In the genomic region with DNA sequence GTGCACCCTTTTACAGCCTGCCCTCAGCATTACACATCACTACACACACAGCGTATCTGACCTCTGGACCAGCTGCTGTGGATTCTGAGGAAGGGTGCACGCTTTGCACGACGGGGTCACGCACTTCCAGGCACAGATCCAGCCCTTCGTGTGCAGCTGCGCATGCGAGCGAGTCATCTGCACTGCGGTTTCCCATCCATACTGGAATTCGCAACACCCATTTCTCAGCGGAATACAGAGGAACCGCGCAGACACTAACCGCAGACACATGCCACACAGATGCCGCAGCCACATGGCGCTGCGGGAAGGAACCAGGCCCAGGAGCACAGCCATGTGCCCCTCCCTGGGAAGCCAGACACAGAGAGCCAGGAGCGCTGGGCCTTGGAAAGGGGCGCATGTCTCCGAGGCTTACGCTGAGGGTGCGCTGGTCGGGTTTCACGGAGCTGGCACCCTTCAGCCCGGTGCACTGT, we compare ENCODE assay signal across 1 cellular context.
TF ChIP-seq lines count a peak whose summit lies in the region.

No MANE protein-coding gene starts in this region.

TF ChIP-seq in HepG2, 621 proteins besides CTCF, POLR2A, EP300 and RAD21 (continues in another document):
- no peak for TF ChIP-seq KLF16 (CRISPR knock-in tag; IDR thresholded peaks at IDR 0.05)
- TF ChIP-seq, protein P1, sequence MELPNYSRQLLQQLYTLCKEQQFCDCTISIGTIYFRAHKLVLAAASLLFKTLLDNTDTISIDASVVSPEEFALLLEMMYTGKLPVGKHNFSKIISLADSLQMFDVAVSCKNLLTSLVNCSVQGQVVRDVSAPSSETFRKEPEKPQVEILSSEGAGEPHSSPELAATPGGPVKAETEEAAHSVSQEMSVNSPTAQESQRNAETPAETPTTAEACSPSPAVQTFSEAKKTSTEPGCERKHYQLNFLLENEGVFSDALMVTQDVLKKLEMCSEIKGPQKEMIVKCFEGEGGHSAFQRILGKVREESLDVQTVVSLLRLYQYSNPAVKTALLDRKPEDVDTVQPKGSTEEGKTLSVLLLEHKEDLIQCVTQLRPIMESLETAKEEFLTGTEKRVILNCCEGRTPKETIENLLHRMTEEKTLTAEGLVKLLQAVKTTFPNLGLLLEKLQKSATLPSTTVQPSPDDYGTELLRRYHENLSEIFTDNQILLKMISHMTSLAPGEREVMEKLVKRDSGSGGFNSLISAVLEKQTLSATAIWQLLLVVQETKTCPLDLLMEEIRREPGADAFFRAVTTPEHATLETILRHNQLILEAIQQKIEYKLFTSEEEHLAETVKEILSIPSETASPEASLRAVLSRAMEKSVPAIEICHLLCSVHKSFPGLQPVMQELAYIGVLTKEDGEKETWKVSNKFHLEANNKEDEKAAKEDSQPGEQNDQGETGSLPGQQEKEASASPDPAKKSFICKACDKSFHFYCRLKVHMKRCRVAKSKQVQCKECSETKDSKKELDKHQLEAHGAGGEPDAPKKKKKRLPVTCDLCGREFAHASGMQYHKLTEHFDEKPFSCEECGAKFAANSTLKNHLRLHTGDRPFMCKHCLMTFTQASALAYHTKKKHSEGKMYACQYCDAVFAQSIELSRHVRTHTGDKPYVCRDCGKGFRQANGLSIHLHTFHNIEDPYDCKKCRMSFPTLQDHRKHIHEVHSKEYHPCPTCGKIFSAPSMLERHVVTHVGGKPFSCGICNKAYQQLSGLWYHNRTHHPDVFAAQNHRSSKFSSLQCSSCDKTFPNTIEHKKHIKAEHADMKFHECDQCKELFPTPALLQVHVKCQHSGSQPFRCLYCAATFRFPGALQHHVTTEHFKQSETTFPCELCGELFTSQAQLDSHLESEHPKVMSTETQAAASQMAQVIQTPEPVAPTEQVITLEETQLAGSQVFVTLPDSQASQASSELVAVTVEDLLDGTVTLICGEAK (IDR thresholded peaks at IDR 0.05): no peak
- TF ChIP-seq, protein P1 (CRISPR knock-in tag; IDR thresholded peaks at IDR 0.05): no peak
- no peak for TF ChIP-seq ZNF207 (IDR thresholded peaks at IDR 0.05; ENCODE audit: borderline replicate concordance)
- no peak for TF ChIP-seq ZNF331 (CRISPR knock-in tag; IDR thresholded peaks at IDR 0.05)
- TF ChIP-seq ZNF772 (CRISPR knock-in tag; IDR thresholded peaks at IDR 0.05): no peak
- no peak for TF ChIP-seq ZNF619 (CRISPR knock-in tag; IDR thresholded peaks at IDR 0.05)
- no peak for TF ChIP-seq ZNF317 (CRISPR knock-in tag; IDR thresholded peaks at IDR 0.05)
- no peak for TF ChIP-seq ZNF709 (CRISPR knock-in tag; IDR thresholded peaks at IDR 0.05)
- TF ChIP-seq SRSF1 (optimal IDR thresholded peaks at IDR 0.05; ENCODE audit: low read depth, low read length): no peak
- TF ChIP-seq, protein P2, sequence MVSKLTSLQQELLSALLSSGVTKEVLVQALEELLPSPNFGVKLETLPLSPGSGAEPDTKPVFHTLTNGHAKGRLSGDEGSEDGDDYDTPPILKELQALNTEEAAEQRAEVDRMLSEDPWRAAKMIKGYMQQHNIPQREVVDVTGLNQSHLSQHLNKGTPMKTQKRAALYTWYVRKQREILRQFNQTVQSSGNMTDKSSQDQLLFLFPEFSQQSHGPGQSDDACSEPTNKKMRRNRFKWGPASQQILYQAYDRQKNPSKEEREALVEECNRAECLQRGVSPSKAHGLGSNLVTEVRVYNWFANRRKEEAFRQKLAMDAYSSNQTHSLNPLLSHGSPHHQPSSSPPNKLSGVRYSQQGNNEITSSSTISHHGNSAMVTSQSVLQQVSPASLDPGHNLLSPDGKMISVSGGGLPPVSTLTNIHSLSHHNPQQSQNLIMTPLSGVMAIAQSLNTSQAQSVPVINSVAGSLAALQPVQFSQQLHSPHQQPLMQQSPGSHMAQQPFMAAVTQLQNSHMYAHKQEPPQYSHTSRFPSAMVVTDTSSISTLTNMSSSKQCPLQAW (CRISPR knock-in tag; IDR thresholded peaks at IDR 0.05): 0 out of 2 replicates have a peak, but pooled peaks have one; percentile 15
- TF ChIP-seq, protein P3, sequence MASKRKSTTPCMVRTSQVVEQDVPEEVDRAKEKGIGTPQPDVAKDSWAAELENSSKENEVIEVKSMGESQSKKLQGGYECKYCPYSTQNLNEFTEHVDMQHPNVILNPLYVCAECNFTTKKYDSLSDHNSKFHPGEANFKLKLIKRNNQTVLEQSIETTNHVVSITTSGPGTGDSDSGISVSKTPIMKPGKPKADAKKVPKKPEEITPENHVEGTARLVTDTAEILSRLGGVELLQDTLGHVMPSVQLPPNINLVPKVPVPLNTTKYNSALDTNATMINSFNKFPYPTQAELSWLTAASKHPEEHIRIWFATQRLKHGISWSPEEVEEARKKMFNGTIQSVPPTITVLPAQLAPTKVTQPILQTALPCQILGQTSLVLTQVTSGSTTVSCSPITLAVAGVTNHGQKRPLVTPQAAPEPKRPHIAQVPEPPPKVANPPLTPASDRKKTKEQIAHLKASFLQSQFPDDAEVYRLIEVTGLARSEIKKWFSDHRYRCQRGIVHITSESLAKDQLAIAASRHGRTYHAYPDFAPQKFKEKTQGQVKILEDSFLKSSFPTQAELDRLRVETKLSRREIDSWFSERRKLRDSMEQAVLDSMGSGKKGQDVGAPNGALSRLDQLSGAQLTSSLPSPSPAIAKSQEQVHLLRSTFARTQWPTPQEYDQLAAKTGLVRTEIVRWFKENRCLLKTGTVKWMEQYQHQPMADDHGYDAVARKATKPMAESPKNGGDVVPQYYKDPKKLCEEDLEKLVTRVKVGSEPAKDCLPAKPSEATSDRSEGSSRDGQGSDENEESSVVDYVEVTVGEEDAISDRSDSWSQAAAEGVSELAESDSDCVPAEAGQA (IDR thresholded peaks at IDR 0.05; ENCODE audit: low read depth): no peak
- TF ChIP-seq, protein P3 (CRISPR knock-in tag; IDR thresholded peaks at IDR 0.05; ENCODE audit: borderline replicate concordance): no peak
- no peak for TF ChIP-seq ZFX (CRISPR knock-in tag; IDR thresholded peaks at IDR 0.05; ENCODE audit: low read depth)
- TF ChIP-seq GATAD2A (CRISPR knock-in tag; IDR thresholded peaks at IDR 0.05): peak; percentile 43; the same call in 1 of the 2 replicates
- TF ChIP-seq, protein P4, sequence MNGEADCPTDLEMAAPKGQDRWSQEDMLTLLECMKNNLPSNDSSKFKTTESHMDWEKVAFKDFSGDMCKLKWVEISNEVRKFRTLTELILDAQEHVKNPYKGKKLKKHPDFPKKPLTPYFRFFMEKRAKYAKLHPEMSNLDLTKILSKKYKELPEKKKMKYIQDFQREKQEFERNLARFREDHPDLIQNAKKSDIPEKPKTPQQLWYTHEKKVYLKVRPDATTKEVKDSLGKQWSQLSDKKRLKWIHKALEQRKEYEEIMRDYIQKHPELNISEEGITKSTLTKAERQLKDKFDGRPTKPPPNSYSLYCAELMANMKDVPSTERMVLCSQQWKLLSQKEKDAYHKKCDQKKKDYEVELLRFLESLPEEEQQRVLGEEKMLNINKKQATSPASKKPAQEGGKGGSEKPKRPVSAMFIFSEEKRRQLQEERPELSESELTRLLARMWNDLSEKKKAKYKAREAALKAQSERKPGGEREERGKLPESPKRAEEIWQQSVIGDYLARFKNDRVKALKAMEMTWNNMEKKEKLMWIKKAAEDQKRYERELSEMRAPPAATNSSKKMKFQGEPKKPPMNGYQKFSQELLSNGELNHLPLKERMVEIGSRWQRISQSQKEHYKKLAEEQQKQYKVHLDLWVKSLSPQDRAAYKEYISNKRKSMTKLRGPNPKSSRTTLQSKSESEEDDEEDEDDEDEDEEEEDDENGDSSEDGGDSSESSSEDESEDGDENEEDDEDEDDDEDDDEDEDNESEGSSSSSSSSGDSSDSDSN (CRISPR knock-in tag; IDR thresholded peaks at IDR 0.05): no peak
- TF ChIP-seq IKZF1 (IDR thresholded peaks at IDR 0.05): no peak
- TF ChIP-seq FOSL2 (CRISPR knock-in tag; IDR thresholded peaks at IDR 0.05): 0 out of 2 replicates have a peak, but pooled peaks have one; percentile 26
- TF ChIP-seq HNF4A (CRISPR knock-in tag; IDR thresholded peaks at IDR 0.05): peak; percentile 41; the same call in 1 of the 2 replicates
- TF ChIP-seq, protein P5, sequence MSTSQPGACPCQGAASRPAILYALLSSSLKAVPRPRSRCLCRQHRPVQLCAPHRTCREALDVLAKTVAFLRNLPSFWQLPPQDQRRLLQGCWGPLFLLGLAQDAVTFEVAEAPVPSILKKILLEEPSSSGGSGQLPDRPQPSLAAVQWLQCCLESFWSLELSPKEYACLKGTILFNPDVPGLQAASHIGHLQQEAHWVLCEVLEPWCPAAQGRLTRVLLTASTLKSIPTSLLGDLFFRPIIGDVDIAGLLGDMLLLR (CRISPR knock-in tag; IDR thresholded peaks at IDR 0.05): no peak
- TF ChIP-seq, protein P6, sequence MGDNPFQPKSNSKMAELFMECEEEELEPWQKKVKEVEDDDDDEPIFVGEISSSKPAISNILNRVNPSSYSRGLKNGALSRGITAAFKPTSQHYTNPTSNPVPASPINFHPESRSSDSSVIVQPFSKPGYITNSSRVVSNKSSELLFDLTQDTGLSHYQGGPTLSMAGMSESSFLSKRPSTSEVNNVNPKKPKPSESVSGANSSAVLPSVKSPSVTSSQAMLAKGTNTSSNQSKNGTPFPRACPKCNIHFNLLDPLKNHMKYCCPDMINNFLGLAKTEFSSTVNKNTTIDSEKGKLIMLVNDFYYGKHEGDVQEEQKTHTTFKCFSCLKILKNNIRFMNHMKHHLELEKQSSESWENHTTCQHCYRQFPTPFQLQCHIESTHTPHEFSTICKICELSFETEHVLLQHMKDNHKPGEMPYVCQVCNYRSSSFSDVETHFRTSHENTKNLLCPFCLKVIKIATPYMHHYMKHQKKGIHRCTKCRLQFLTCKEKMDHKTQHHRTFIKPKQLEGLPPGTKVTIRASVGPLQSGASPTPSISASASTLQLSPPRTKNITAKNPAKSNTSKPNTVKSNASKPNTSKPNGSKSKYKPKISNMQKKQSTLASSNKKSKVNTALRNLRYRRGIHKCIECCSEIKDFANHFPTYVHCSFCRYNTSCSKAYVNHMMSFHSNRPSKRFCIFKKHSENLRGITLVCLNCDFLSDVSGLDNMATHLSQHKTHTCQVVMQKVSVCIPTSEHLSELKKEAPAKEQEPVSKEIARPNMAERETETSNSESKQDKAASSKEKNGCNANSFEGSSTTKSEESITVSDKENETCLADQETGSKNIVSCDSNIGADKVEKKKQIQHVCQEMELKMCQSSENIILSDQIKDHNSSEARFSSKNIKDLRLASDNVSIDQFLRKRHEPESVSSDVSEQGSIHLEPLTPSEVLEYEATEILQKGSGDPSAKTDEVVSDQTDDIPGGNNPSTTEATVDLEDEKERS (CRISPR knock-in tag; IDR thresholded peaks at IDR 0.05): no peak
- TF ChIP-seq, protein P7, sequence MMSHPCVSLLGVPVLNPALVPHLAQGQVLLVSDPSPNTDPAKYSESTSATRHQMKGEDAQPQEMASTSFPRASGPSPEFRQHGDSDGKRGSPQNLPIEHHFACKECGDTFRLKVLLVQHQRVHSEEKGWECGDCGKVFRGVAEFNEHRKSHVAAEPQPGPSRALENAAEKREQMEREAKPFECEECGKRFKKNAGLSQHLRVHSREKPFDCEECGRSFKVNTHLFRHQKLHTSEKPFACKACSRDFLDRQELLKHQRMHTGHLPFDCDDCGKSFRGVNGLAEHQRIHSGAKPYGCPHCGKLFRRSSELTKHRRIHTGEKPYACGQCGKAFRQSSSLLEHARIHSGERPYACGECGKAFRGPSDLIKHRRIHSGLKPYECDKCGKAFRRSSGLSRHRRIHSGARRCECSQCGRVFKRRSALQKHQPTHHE (CRISPR knock-in tag; IDR thresholded peaks at IDR 0.05; ENCODE audit: borderline replicate concordance): no peak
- TF ChIP-seq ZNF282 (IDR thresholded peaks at IDR 0.05; ENCODE audit: partially characterized antibody): no peak
- TF ChIP-seq POLR2G (IDR thresholded peaks at IDR 0.05; ENCODE audit: low read depth, low read length): no peak
- no peak for TF ChIP-seq ZBTB20 (CRISPR knock-in tag; IDR thresholded peaks at IDR 0.05; ENCODE audit: borderline replicate concordance, low read depth)
- TF ChIP-seq ZNF138 (CRISPR knock-in tag; IDR thresholded peaks at IDR 0.05; ENCODE audit: low read depth): no peak
